8 cellular contexts compared by ENCODE assay signal in genomic region chr17:28807925-28808641, GRCh38. TPM values are rescaled to one million over a fixed set of nuclear protein-coding genes. Genes with fewer than 3 reads are reported as not detected.
DNase-seq lines count a peak whose midpoint lies in the region; ATAC-seq and TF ChIP-seq lines count a peak whose summit lies in the region.

No MANE protein-coding gene starts in this region.

- peaks cover 34 to 45% (median 43%) of the 10 kb centered on the region in 11 experiments for H3K36me3 ChIP-seq in BLaER1 treated with 17β-estradiol and CSF1 and Interleukin-3, amounts not matched to agents 10 nM and 100 nM

- H3K27ac Mint-ChIP-seq in IgD-negative memory B cell = peak overlapping the region; percentile 55 to 68 (median 57)
- peak overlapping the region; percentile 67 for H3K27ac Mint-ChIP-seq in glutamatergic neuron (ENCODE audit: unreplicated experiment)

- TF ChIP-seq CTCF in WI38 (IDR thresholded peaks at IDR 0.05; ENCODE audit: low read depth, low read length) (no peak), glutamatergic neuron (IDR thresholded peaks at IDR 0.05; ENCODE audit: partially characterized antibody, unreplicated experiment) (no peak)

- H3K27me3 Mint-ChIP-seq in IgD-negative memory B cell = no peaks in the 10 kb centered on the region
- peaks cover 2% of the 10 kb centered on the region for H3K27me3 Mint-ChIP-seq in glutamatergic neuron (ENCODE audit: unreplicated experiment)

- ATAC-seq in HG02798 (IDR thresholded peaks at IDR 0.05; ENCODE audit: poor library complexity, unreplicated experiment) = no peak
- no peak for ATAC-seq in HG02678 (IDR thresholded peaks at IDR 0.05; ENCODE audit: unreplicated experiment)

- H3K9ac ChIP-seq in BLaER1 treated with 17β-estradiol and CSF1 and Interleukin-3, amounts not matched to agents 10 nM and 100 nM = peak overlapping the region in 6 of 11 experiments; percentile 3 to 33 (median 18); a peak in 6 of 22 replicates

- no peaks in the 10 kb centered on the region for H3K9me3 ChIP-seq in BLaER1 treated with 17β-estradiol and CSF1 and Interleukin-3, amounts not matched to agents 10 nM and 100 nM (replicated peaks in 1 of 11)

- H3K27me3 ChIP-seq in BLaER1 treated with 17β-estradiol and CSF1 and Interleukin-3, amounts not matched to agents 10 nM and 100 nM = no peaks in the 10 kb centered on the region

- H3K4me2 ChIP-seq in BLaER1 treated with 17β-estradiol and CSF1 and Interleukin-3, amounts not matched to agents 10 nM and 100 nM = peak overlapping the region; percentile 7 to 98 (median 53); a peak in 20 of 22 replicates

- no peaks in the 10 kb centered on the region for H3K36me3 Mint-ChIP-seq in IgD-negative memory B cell
- no peaks in the 10 kb centered on the region for H3K36me3 Mint-ChIP-seq in glutamatergic neuron (ENCODE audit: unreplicated experiment)

- H3K4me3 Mint-ChIP-seq in IgD-negative memory B cell (peak overlapping the region in 1 of 4 donors; percentile 67), glutamatergic neuron (ENCODE audit: unreplicated experiment) (peak overlapping the region; percentile 59)

- DNase-seq in glutamatergic neuron = no peak
- DNase-seq in skeletal muscle cell (ENCODE audit: low read depth) = peak; percentile 86
- no peak for DNase-seq in HUDEP-2 (lab: John Stamatoyannopoulos, UW; ENCODE audit: unreplicated experiment in 76 of 76)

- H3K4me1 Mint-ChIP-seq in IgD-negative memory B cell = peaks cover 17 to 27% (median 25%) of the 10 kb centered on the region in 3 donors
- H3K4me1 Mint-ChIP-seq in glutamatergic neuron (ENCODE audit: low read depth, unreplicated experiment) = peaks cover 21% of the 10 kb centered on the region

- peaks cover 34 to 52% (median 44%) of the 10 kb centered on the region in 10 experiments for H3K4me1 ChIP-seq in BLaER1 treated with 17β-estradiol and CSF1 and Interleukin-3, amounts not matched to agents 10 nM and 100 nM

- peak overlapping the region in 6 of 11 experiments; percentile 41 to 70 (median 64); a peak in 11 of 22 replicates for H3K27ac ChIP-seq in BLaER1 treated with 17β-estradiol and CSF1 and Interleukin-3, amounts not matched to agents 10 nM and 100 nM

- no peaks in the 10 kb centered on the region for H3K9me3 Mint-ChIP-seq in IgD-negative memory B cell
- H3K9me3 Mint-ChIP-seq in glutamatergic neuron (ENCODE audit: unreplicated experiment) = no peaks in the 10 kb centered on the region

- H4K20me1 ChIP-seq in BLaER1 treated with 17β-estradiol and CSF1 and Interleukin-3, amounts not matched to agents 10 nM and 100 nM = peaks cover 4 to 52% (median 15%) of the 10 kb centered on the region in 11 experiments; a peak in 14 of 22 replicates

- no peak overlapping the region for H3K4me3 ChIP-seq in BLaER1 treated with 17β-estradiol and CSF1 and Interleukin-3, amounts not matched to agents 10 nM and 100 nM
- H3K4me3 ChIP-seq in WI38 (ENCODE audit: low read depth, low read length) (peak overlapping the region; percentile 28), skeletal muscle cell (ENCODE audit: low read depth, low read length) (peak overlapping the region; percentile 17)

RNA-seq across cellular contexts. Expression of gene FAM222B, which starts 34.5 kb away (rescaled TPM):
- 17.1 TPM for polyA plus RNA-seq in IgD-negative memory B cell
- 44.0 TPM for total RNA-seq in glutamatergic neuron (ENCODE audit: unreplicated experiment)

RNA-seq across cellular contexts. Expression of gene ERAL1, which starts 46.7 kb away (rescaled TPM):
- 45.8 TPM for polyA plus RNA-seq in IgD-negative memory B cell
- total RNA-seq in glutamatergic neuron (ENCODE audit: unreplicated experiment) = 53.3 TPM

Comparison
In these comparisons a context has a peak if more than half of its experiments do, and no peak if none do; other contexts are left out.
1. H3K4me3 ChIP-seq: peak in WI38 (single experiment) and skeletal muscle cell (single experiment); none in BLaER1 treated with 17β-estradiol and CSF1 and Interleukin-3, amounts not matched to agents 10 nM and 100 nM (0 of 10).